1 cellular context compared by ENCODE assay signal in the genomic region with DNA sequence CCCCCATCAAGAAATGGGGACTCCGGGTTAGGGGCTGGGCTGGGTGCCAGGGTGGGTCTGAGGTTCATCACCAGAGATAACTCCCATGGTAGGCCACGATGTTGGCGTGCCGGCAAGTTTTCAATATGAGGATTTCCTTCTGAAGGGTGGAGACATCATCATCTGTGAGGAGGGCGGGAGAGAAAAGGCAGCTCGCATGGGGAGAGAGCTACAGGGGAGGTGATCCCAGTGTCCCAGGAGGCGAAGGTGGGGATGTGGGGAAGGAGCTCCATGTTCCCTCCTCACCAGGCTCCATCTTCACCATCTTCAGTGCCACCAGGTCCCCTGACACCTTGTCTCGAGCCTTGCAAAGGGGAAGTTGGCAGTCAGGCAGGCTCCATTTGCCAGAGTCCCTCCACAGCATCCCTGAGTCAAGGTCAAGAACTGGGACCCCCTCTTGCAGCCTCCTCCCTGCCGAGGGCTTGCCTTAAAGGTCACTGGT.
TF ChIP-seq lines count a peak whose summit lies in the region.

No MANE protein-coding gene starts in this region.

TF ChIP-seq in GM23338, 12 proteins besides CTCF, POLR2A, EP300 and RAD21 (continued from another document):
- TF ChIP-seq, protein P1, sequence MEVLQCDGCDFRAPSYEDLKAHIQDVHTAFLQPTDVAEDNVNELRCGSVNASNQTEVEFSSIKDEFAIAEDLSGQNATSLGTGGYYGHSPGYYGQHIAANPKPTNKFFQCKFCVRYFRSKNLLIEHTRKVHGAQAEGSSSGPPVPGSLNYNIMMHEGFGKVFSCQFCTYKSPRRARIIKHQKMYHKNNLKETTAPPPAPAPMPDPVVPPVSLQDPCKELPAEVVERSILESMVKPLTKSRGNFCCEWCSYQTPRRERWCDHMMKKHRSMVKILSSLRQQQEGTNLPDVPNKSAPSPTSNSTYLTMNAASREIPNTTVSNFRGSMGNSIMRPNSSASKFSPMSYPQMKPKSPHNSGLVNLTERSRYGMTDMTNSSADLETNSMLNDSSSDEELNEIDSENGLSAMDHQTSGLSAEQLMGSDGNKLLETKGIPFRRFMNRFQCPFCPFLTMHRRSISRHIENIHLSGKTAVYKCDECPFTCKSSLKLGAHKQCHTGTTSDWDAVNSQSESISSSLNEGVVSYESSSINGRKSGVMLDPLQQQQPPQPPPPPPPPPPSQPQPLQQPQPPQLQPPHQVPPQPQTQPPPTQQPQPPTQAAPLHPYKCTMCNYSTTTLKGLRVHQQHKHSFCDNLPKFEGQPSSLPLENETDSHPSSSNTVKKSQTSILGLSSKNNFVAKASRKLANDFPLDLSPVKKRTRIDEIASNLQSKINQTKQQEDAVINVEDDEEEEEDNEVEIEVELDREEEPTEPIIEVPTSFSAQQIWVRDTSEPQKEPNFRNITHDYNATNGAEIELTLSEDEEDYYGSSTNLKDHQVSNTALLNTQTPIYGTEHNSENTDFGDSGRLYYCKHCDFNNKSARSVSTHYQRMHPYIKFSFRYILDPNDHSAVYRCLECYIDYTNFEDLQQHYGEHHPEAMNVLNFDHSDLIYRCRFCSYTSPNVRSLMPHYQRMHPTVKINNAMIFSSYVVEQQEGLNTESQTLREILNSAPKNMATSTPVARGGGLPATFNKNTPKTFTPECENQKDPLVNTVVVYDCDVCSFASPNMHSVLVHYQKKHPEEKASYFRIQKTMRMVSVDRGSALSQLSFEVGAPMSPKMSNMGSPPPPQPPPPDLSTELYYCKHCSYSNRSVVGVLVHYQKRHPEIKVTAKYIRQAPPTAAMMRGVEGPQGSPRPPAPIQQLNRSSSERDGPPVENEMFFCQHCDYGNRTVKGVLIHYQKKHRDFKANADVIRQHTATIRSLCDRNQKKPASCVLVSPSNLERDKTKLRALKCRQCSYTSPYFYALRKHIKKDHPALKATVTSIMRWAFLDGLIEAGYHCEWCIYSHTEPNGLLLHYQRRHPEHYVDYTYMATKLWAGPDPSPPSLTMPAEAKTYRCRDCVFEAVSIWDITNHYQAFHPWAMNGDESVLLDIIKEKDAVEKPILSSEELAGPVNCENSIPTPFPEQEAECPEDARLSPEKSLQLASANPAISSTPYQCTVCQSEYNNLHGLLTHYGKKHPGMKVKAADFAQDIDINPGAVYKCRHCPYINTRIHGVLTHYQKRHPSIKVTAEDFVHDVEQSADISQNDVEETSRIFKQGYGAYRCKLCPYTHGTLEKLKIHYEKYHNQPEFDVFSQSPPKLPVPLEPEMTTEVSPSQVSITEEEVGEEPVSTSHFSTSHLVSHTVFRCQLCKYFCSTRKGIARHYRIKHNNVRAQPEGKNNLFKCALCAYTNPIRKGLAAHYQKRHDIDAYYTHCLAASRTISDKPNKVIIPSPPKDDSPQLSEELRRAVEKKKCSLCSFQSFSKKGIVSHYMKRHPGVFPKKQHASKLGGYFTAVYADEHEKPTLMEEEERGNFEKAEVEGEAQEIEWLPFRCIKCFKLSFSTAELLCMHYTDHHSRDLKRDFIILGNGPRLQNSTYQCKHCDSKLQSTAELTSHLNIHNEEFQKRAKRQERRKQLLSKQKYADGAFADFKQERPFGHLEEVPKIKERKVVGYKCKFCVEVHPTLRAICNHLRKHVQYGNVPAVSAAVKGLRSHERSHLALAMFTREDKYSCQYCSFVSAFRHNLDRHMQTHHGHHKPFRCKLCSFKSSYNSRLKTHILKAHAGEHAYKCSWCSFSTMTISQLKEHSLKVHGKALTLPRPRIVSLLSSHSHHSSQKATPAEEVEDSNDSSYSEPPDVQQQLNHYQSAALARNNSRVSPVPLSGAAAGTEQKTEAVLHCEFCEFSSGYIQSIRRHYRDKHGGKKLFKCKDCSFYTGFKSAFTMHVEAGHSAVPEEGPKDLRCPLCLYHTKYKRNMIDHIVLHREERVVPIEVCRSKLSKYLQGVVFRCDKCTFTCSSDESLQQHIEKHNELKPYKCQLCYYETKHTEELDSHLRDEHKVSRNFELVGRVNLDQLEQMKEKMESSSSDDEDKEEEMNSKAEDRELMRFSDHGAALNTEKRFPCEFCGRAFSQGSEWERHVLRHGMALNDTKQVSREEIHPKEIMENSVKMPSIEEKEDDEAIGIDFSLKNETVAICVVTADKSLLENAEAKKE (CRISPR knock-in tag; IDR thresholded peaks at IDR 0.05): no peak
- TF ChIP-seq ZNF331 (CRISPR knock-in tag; IDR thresholded peaks at IDR 0.05; ENCODE audit: low read depth): no peak
- TF ChIP-seq ETS1 (IDR thresholded peaks at IDR 0.05): no peak
